ENCODE assay signal across 1 cellular context in genomic region chr3:155282416-155283091, GRCh38.
TF ChIP-seq lines count a peak whose summit lies in the region.

No MANE protein-coding gene starts in this region.

TF ChIP-seq in K562, 482 proteins besides CTCF, POLR2A, EP300 and RAD21 (continued from another document and continues in another):
- TF ChIP-seq AFF4 (CRISPR knock-in tag; IDR thresholded peaks at IDR 0.05) (no peak), TOE1 (IDR thresholded peaks at IDR 0.05; ENCODE audit: borderline replicate concordance) (peak; percentile 93), TOE1 (CRISPR knock-in tag; IDR thresholded peaks at IDR 0.05; ENCODE audit: borderline replicate concordance, low read depth) (no peak), EHMT2 (IDR thresholded peaks at IDR 0.05) (peak; percentile 85), CEBPB (tag; IDR thresholded peaks at IDR 0.05) (no peak), C11orf30 (IDR thresholded peaks at IDR 0.05; ENCODE audit: low read depth) (peak; percentile 55), RERE (CRISPR knock-in tag; IDR thresholded peaks at IDR 0.05; ENCODE audit: borderline replicate concordance) (no peak), MAFG (tag; conservative IDR thresholded peaks at IDR 0.05) (no peak), ZEB2 (IDR thresholded peaks at IDR 0.05) (peak; percentile 95), NEUROD1 (IDR thresholded peaks at IDR 0.05; ENCODE audit: borderline replicate concordance, low read depth, low read length, partially characterized antibody) (no peak), ZNF133 (CRISPR knock-in tag; IDR thresholded peaks at IDR 0.05) (no peak), ZNF551 (CRISPR knock-in tag; IDR thresholded peaks at IDR 0.05) (no peak), WHSC1 (IDR thresholded peaks at IDR 0.05; ENCODE audit: low read length) (no peak), ZC3H4 (CRISPR knock-in tag; IDR thresholded peaks at IDR 0.05; ENCODE audit: borderline replicate concordance) (no peak), PML (IDR thresholded peaks at IDR 0.05; ENCODE audit: low read length) (peak; percentile 67), ERF (CRISPR knock-in tag; IDR thresholded peaks at IDR 0.05) (no peak), CREM (IDR thresholded peaks at IDR 0.05; ENCODE audit: low read depth) (peak; percentile 69), FOXP4 (CRISPR knock-in tag; IDR thresholded peaks at IDR 0.05; ENCODE audit: borderline replicate concordance) (no peak), ZNF449 (CRISPR knock-in tag; IDR thresholded peaks at IDR 0.05) (no peak), MLLT1 (IDR thresholded peaks at IDR 0.05) (peak; percentile 70 to 79; a peak in 2 of 4 replicates), ATF6 (CRISPR knock-in tag; IDR thresholded peaks at IDR 0.05) (0 out of 2 replicates have a peak, but pooled peaks have one; percentile 52)
- TF ChIP-seq, protein P1, sequence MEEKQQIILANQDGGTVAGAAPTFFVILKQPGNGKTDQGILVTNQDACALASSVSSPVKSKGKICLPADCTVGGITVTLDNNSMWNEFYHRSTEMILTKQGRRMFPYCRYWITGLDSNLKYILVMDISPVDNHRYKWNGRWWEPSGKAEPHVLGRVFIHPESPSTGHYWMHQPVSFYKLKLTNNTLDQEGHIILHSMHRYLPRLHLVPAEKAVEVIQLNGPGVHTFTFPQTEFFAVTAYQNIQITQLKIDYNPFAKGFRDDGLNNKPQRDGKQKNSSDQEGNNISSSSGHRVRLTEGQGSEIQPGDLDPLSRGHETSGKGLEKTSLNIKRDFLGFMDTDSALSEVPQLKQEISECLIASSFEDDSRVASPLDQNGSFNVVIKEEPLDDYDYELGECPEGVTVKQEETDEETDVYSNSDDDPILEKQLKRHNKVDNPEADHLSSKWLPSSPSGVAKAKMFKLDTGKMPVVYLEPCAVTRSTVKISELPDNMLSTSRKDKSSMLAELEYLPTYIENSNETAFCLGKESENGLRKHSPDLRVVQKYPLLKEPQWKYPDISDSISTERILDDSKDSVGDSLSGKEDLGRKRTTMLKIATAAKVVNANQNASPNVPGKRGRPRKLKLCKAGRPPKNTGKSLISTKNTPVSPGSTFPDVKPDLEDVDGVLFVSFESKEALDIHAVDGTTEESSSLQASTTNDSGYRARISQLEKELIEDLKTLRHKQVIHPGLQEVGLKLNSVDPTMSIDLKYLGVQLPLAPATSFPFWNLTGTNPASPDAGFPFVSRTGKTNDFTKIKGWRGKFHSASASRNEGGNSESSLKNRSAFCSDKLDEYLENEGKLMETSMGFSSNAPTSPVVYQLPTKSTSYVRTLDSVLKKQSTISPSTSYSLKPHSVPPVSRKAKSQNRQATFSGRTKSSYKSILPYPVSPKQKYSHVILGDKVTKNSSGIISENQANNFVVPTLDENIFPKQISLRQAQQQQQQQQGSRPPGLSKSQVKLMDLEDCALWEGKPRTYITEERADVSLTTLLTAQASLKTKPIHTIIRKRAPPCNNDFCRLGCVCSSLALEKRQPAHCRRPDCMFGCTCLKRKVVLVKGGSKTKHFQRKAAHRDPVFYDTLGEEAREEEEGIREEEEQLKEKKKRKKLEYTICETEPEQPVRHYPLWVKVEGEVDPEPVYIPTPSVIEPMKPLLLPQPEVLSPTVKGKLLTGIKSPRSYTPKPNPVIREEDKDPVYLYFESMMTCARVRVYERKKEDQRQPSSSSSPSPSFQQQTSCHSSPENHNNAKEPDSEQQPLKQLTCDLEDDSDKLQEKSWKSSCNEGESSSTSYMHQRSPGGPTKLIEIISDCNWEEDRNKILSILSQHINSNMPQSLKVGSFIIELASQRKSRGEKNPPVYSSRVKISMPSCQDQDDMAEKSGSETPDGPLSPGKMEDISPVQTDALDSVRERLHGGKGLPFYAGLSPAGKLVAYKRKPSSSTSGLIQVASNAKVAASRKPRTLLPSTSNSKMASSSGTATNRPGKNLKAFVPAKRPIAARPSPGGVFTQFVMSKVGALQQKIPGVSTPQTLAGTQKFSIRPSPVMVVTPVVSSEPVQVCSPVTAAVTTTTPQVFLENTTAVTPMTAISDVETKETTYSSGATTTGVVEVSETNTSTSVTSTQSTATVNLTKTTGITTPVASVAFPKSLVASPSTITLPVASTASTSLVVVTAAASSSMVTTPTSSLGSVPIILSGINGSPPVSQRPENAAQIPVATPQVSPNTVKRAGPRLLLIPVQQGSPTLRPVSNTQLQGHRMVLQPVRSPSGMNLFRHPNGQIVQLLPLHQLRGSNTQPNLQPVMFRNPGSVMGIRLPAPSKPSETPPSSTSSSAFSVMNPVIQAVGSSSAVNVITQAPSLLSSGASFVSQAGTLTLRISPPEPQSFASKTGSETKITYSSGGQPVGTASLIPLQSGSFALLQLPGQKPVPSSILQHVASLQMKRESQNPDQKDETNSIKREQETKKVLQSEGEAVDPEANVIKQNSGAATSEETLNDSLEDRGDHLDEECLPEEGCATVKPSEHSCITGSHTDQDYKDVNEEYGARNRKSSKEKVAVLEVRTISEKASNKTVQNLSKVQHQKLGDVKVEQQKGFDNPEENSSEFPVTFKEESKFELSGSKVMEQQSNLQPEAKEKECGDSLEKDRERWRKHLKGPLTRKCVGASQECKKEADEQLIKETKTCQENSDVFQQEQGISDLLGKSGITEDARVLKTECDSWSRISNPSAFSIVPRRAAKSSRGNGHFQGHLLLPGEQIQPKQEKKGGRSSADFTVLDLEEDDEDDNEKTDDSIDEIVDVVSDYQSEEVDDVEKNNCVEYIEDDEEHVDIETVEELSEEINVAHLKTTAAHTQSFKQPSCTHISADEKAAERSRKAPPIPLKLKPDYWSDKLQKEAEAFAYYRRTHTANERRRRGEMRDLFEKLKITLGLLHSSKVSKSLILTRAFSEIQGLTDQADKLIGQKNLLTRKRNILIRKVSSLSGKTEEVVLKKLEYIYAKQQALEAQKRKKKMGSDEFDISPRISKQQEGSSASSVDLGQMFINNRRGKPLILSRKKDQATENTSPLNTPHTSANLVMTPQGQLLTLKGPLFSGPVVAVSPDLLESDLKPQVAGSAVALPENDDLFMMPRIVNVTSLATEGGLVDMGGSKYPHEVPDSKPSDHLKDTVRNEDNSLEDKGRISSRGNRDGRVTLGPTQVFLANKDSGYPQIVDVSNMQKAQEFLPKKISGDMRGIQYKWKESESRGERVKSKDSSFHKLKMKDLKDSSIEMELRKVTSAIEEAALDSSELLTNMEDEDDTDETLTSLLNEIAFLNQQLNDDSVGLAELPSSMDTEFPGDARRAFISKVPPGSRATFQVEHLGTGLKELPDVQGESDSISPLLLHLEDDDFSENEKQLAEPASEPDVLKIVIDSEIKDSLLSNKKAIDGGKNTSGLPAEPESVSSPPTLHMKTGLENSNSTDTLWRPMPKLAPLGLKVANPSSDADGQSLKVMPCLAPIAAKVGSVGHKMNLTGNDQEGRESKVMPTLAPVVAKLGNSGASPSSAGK (IDR thresholded peaks at IDR 0.05): peak; percentile 29; the same call in 1 of the 2 replicates
